8 cellular contexts compared by ENCODE assay signal in genomic region chr17:17783121-17783824, GRCh38. TPM values are rescaled to one million over a fixed set of nuclear protein-coding genes. Genes with fewer than 3 reads are reported as not detected.
DNase-seq lines count a peak whose midpoint lies in the region; ATAC-seq and TF ChIP-seq lines count a peak whose summit lies in the region.

No MANE protein-coding gene starts in this region.

- H3K27ac ChIP-seq in GM23248 (no peak overlapping the region), neural cell (ENCODE audit: low read length) (peak overlapping the region; percentile 96), thyroid gland (peak overlapping the region; percentile 88 to 97 (median 96))

- H2AFZ ChIP-seq in GM23248 (no peak overlapping the region), neural cell (ENCODE audit: low read depth, low read length) (no peak overlapping the region)

- H3K9me3 ChIP-seq in BE2C = no peaks in the 10 kb centered on the region
- H3K9me3 ChIP-seq in GM23248 (ENCODE audit: low read depth) = no peaks in the 10 kb centered on the region
- no peaks in the 10 kb centered on the region for H3K9me3 ChIP-seq in neural cell (ENCODE audit: low read length)
- H3K9me3 ChIP-seq in thyroid gland = no peaks in the 10 kb centered on the region

- no peak for TF ChIP-seq EP300 in neural cell (conservative IDR thresholded peaks at IDR 0.05; ENCODE audit: poor library complexity, severe bottlenecking)

- H3K79me2 ChIP-seq in GM23248 (ENCODE audit: insufficient read depth) (peaks cover 41% of the 10 kb centered on the region), neural cell (replicated peaks; ENCODE audit: insufficient read depth, low read length) (peaks cover 71% of the 10 kb centered on the region)

- TF ChIP-seq POLR2A in thyroid gland (IDR thresholded peaks at IDR 0.05) = peak in 1 of 2 donors; percentile 61

- in situ Hi-C loops in GM23248 (cut with MboI) = no loop called here

- H3K27me3 ChIP-seq in BE2C = no peaks in the 10 kb centered on the region
- H3K27me3 ChIP-seq in GM23248 (replicated peaks; ENCODE audit: insufficient read depth) = no peaks in the 10 kb centered on the region
- no peaks in the 10 kb centered on the region for H3K27me3 ChIP-seq in neural cell (ENCODE audit: insufficient read depth, low read depth, low read length)
- no peaks in the 10 kb centered on the region for H3K27me3 ChIP-seq in thyroid gland

- H3K27me3 Mint-ChIP-seq in activated T-cell treated with anti-CD3 and anti-CD28 coated beads, Interleukin-2, amount 50 U/mL, for 72 hours (ENCODE audit: low read depth) = no peaks in the 10 kb centered on the region

- H3K27ac Mint-ChIP-seq in activated T-cell treated with anti-CD3 and anti-CD28 coated beads, Interleukin-2, amount 50 U/mL, for 72 hours = no peak overlapping the region

- peak overlapping the region; percentile 84 for H3K4me2 ChIP-seq in GM23248 (ENCODE audit: unreplicated experiment)
- peak overlapping the region; percentile 46 for H3K4me2 ChIP-seq in neural cell (ENCODE audit: low read length)

- H3F3A ChIP-seq in GM23248 (ENCODE audit: insufficient read depth) = no peaks in the 10 kb centered on the region; the same call in 1 of the 2 replicates
- no peaks in the 10 kb centered on the region for H3F3A ChIP-seq in neural cell (ENCODE audit: insufficient read depth, low read length, poor library complexity, severe bottlenecking)

- H3K36me3 Mint-ChIP-seq in activated T-cell treated with anti-CD3 and anti-CD28 coated beads, Interleukin-2, amount 50 U/mL, for 72 hours (ENCODE audit: insufficient read depth in 2 of 2) = no peaks in the 10 kb centered on the region

- TF ChIP-seq CTCF in BE2C (IDR thresholded peaks at IDR 0.05; ENCODE audit: low read depth, low read length) = 0 out of 2 replicates have a peak, but pooled peaks have one; percentile 16
- no peak for TF ChIP-seq CTCF in fibroblast of pulmonary artery (IDR thresholded peaks at IDR 0.05; ENCODE audit: low read length, missing control alignments)
- peak; percentile 62 for TF ChIP-seq CTCF in neural cell (IDR thresholded peaks at IDR 0.05; ENCODE audit: poor library complexity, severe bottlenecking)
- peak in 1 of 6 experiments; percentile 30 for TF ChIP-seq CTCF in thyroid gland (IDR thresholded peaks at IDR 0.05)

- WGBS in GM23248 (ENCODE audit: low coverage in 1 of 2, low lambda C conversion rate in 2 of 2, missing lambda C conversion rate in 2 of 2), 2 experiments = 1 to 3% methylated on average over 32 to 43 of the region's 74 CpGs
- WGBS in thyroid gland, 2 donors = 1 to 2% methylated on average over 23 to 32 of the region's 74 CpGs

- H3K4me1 ChIP-seq in BE2C (peaks cover 38% of the 10 kb centered on the region), GM23248 (ENCODE audit: insufficient read depth) (peaks cover 9% of the 10 kb centered on the region; the same call in 1 of the 2 replicates), thyroid gland (peaks cover 54 to 78% of the 10 kb centered on the region in 2 donors)

- peak; percentile 61 to 69 for ATAC-seq in activated T-cell treated with anti-CD3 and anti-CD28 coated beads, Interleukin-2, amount 50 U/mL, for 72 hours (replicated peaks in 1 of 2)

- peak; percentile 27 for TF ChIP-seq RAD21 in neural cell (conservative IDR thresholded peaks at IDR 0.05)

- intact Hi-C loops in thyroid gland (cut with DNase I) = no loop called here

- H3K4me1 Mint-ChIP-seq in activated T-cell treated with anti-CD3 and anti-CD28 coated beads, Interleukin-2, amount 50 U/mL, for 72 hours (ENCODE audit: low read depth) = peaks cover 15% of the 10 kb centered on the region

- DNase-seq in BE2C = peak; percentile 46
- peak; percentile 64 for DNase-seq in GM23248
- DNase-seq in NCI-H510A (lab: John Stamatoyannopoulos, UW) = peak; percentile 77
- DNase-seq in activated T-cell treated with anti-CD3 and anti-CD28 coated beads, Interleukin-2, amount 50 U/mL, for 72 hours = peak; percentile 55 to 70
- DNase-seq in fibroblast of pulmonary artery (ENCODE audit: low read depth) = peak; percentile 21
- peak; percentile 85 to 87 for DNase-seq in thyroid gland
- no peak for DNase-seq in GDM1 (lab: John Stamatoyannopoulos, UW)

- H3K9ac ChIP-seq in GM23248 (0 out of 2 replicates have a peak overlapping the region, but pooled peaks have one; percentile 19), neural cell (ENCODE audit: low read length) (peak overlapping the region; percentile 94)

- H3K4me3 Mint-ChIP-seq in activated T-cell treated with anti-CD3 and anti-CD28 coated beads, Interleukin-2, amount 50 U/mL, for 72 hours = peak overlapping the region; percentile 78 to 92

- H3K9me3 Mint-ChIP-seq in activated T-cell treated with anti-CD3 and anti-CD28 coated beads, Interleukin-2, amount 50 U/mL, for 72 hours = no peaks in the 10 kb centered on the region

- H3K4me3 ChIP-seq in BE2C (ENCODE audit: low read depth, low read length) (peak overlapping the region; percentile 58), GM23248 (peak overlapping the region; percentile 68), fibroblast of pulmonary artery (replicated peaks; ENCODE audit: low read depth, low read length) (peak overlapping the region; percentile 36), neural cell (ENCODE audit: low read length) (peak overlapping the region; percentile 89), thyroid gland (replicated peaks in 1 of 3) (peak overlapping the region in 2 of 3 donors; percentile 41 to 63)

- H3K36me3 ChIP-seq in BE2C = no peaks in the 10 kb centered on the region
- no peaks in the 10 kb centered on the region for H3K36me3 ChIP-seq in GM23248 (ENCODE audit: low read depth)
- no peaks in the 10 kb centered on the region for H3K36me3 ChIP-seq in neural cell (ENCODE audit: insufficient read depth, low read length)
- no peaks in the 10 kb centered on the region for H3K36me3 ChIP-seq in thyroid gland

- H3K9me2 ChIP-seq in GM23248 (ENCODE audit: insufficient read depth) = no peaks in the 10 kb centered on the region
- no peaks in the 10 kb centered on the region for H3K9me2 ChIP-seq in neural cell (ENCODE audit: insufficient read depth, low read length)

- H4K20me1 ChIP-seq in GM23248 (ENCODE audit: insufficient read depth) = no peaks in the 10 kb centered on the region
- peaks cover 9% of the 10 kb centered on the region for H4K20me1 ChIP-seq in neural cell (ENCODE audit: insufficient read depth)

TF ChIP-seq in neural cell, 6 proteins besides CTCF, POLR2A, EP300 and RAD21:
- TF ChIP-seq EZH2 (IDR thresholded peaks at IDR 0.05; ENCODE audit: borderline replicate concordance, insufficient read depth, low read length, poor library complexity, severe bottlenecking) = no peak
- no peak for TF ChIP-seq SMC3 (conservative IDR thresholded peaks at IDR 0.05; ENCODE audit: poor library complexity)
- TF ChIP-seq POLR2AphosphoS5 (IDR thresholded peaks at IDR 0.05) = peak; percentile 74
- TF ChIP-seq TAF1 (IDR thresholded peaks at IDR 0.05; ENCODE audit: low read depth) = no peak
- TF ChIP-seq MXI1 (conservative IDR thresholded peaks at IDR 0.05; ENCODE audit: poor library complexity, severe bottlenecking) = no peak
- TF ChIP-seq, protein P1, sequence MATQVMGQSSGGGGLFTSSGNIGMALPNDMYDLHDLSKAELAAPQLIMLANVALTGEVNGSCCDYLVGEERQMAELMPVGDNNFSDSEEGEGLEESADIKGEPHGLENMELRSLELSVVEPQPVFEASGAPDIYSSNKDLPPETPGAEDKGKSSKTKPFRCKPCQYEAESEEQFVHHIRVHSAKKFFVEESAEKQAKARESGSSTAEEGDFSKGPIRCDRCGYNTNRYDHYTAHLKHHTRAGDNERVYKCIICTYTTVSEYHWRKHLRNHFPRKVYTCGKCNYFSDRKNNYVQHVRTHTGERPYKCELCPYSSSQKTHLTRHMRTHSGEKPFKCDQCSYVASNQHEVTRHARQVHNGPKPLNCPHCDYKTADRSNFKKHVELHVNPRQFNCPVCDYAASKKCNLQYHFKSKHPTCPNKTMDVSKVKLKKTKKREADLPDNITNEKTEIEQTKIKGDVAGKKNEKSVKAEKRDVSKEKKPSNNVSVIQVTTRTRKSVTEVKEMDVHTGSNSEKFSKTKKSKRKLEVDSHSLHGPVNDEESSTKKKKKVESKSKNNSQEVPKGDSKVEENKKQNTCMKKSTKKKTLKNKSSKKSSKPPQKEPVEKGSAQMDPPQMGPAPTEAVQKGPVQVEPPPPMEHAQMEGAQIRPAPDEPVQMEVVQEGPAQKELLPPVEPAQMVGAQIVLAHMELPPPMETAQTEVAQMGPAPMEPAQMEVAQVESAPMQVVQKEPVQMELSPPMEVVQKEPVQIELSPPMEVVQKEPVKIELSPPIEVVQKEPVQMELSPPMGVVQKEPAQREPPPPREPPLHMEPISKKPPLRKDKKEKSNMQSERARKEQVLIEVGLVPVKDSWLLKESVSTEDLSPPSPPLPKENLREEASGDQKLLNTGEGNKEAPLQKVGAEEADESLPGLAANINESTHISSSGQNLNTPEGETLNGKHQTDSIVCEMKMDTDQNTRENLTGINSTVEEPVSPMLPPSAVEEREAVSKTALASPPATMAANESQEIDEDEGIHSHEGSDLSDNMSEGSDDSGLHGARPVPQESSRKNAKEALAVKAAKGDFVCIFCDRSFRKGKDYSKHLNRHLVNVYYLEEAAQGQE (IDR thresholded peaks at IDR 0.05; ENCODE audit: borderline replicate concordance) = peak; percentile 3

RNA-seq across cellular contexts. Expression of gene SREBF1, which starts 53.5 kb away (rescaled TPM):
- 73.2 TPM for polyA plus RNA-seq in BE2C (2012; ENCODE audit: insufficient read depth, insufficient read length, low read depth)
- total RNA-seq in GM23248 (2014; rRNA removed; shearing (Covaris generic)) = 34.4 and 36.2 TPM in 2 replicates
- polyA plus RNA-seq in GM23248 (2016; fragmentation: Nextera tagmentation; extraction: Ambion mirVana) (14.3 and 19.2 TPM in 2 replicates), neural cell (22.5 and 25.9 TPM in 2 replicates)
- 100 to 1,000 TPM; 192 to 209 TPM for total RNA-seq in activated T-cell treated with anti-CD3 and anti-CD28 coated beads, Interleukin-2, amount 50 U/mL, for 72 hours
- 11.7 and 20.0 TPM in 2 replicates for polyA minus RNA-seq in neural cell
- 10 to 100 TPM; 44.6 to 89.4 (median 63.0) TPM for total RNA-seq in thyroid gland

Comparison
In these comparisons a context has a peak if more than half of its experiments do, and no peak if none do; other contexts are left out.
1. H3K4me3 ChIP-seq: peak in every context shown above with its lines; median percentile 89 in neural cell; 68 in GM23248; 58 in BE2C; 52 in thyroid gland; 36 in fibroblast of pulmonary artery.